Comparison of ENCODE assay signal across 26 cellular contexts in the genomic region with DNA sequence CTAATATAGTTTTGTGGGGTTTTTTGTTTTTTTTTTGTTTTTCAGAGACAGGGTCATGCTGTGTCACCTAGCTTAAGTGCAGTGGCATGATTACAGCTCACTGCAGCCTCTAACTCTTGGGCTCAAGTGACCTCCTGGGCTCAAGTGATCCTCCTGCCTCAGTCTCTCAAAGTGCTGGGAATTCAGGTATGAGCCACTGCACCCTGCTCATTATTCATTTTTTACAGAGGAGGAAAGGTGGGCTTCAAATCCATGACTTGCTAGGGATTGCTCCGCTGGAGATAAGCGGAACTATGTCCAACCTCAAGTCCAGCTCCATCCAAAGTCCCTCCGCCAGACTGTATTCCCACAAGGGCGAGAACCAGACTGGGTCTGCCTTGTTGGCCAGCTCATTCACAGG. TPM values are rescaled to one million over a fixed set of nuclear protein-coding genes. Genes with fewer than 3 reads are reported as not detected.
"Had no signal": no experiment of that assay in that cellular context is flagged by ENCODE, and none has a peak within 500 bp of the region (broad histone marks: within the 10 kb centered on the region; RNA-seq: fewer than 3 reads in every experiment).

No MANE protein-coding gene starts in this region.

- H3K4me1 ChIP-seq: SJSA1 had no signal

- H3K36me3 ChIP-seq: Peyer's patch, SJSA1 had no signal

- ATAC-seq: activated CD4-positive, CD25-positive, alpha-beta regulatory T cell treated with anti-CD3 and anti-CD28 coated beads, Interleukin-2, amount 50 U/mL, for 24 hours; activated CD8-positive, alpha-beta T cell treated with anti-CD3 and anti-CD28 coated beads for 36 hours; activated T-cell treated with anti-CD3 and anti-CD28 coated beads, Interleukin-2, amount 50 U/mL, for 72 hours had no signal

- H3K9me3 ChIP-seq: Peyer's patch, SJSA1 had no signal

- H3K4me3 ChIP-seq: Peyer's patch, SJSA1 had no signal

- DNase-seq: activated CD4-positive, alpha-beta T cell treated with anti-CD3 and anti-CD28 coated beads for 4 hours; activated CD8-positive, alpha-beta T cell treated with anti-CD3 and anti-CD28 coated beads for 36 hours; activated gamma-delta T cell treated with Interleukin-2 at 50 U/mL for 16 hours; activated naive CD4-positive, alpha-beta T cell treated with anti-CD3 and anti-CD28 coated beads, Interleukin-2, amount 10 ng/mL, durations not matched to agents 7 days and 5 days; activated naive CD8-positive, alpha-beta T cell treated with anti-CD3 and anti-CD28 coated beads for 36 hours; activated T-cell treated with anti-CD3 and anti-CD28 coated beads for 4 hours; activated T-cell treated with anti-CD3 and anti-CD28 coated beads, Interleukin-2, amount 50 U/mL, for 72 hours; anterior cingulate cortex; IMR-90; KG1; MV-4-11; NCI-H1092 treated with DMSO at 0.1 percent for 48 hours; NCI-H1417 treated with DMSO at 0.1 percent for 48 hours; NCI-H1694; NCI-H2029; NCI-H2107; NCI-H2171 treated with DMSO at 0.1 percent for 48 hours; NCI-H226; NCI-H526 treated with DMSO at 0.1 percent for 48 hours; NCI-H82; Right ventricle myocardium superior had no signal

- H3K27me3 ChIP-seq: Peyer's patch, SJSA1 had no signal

- H3K27ac ChIP-seq: Peyer's patch, RWPE1, SJSA1 had no signal

RNA-seq across cellular contexts. Expression of a gene that starts 8.0 kb away (rescaled TPM):
- total RNA-seq: activated CD8-positive, alpha-beta T cell treated with anti-CD3 and anti-CD28 coated beads for 36 hours; activated naive CD8-positive, alpha-beta T cell treated with anti-CD3 and anti-CD28 coated beads for 36 hours; activated T-helper 2 cell treated with anti-CD3 and anti-CD28 coated beads, Interferon-gamma antibody, Interleukin-2, Interleukin-4, amounts not matched to agents 10 μg/mL and 5 μg/mL and 100 μg/mL, durations not matched to agents 14 hours and 24 hours and 36 hours; Right ventricle myocardium superior had no signal
